Comparison of ENCODE assay signal across 2 cellular contexts in the genomic region with DNA sequence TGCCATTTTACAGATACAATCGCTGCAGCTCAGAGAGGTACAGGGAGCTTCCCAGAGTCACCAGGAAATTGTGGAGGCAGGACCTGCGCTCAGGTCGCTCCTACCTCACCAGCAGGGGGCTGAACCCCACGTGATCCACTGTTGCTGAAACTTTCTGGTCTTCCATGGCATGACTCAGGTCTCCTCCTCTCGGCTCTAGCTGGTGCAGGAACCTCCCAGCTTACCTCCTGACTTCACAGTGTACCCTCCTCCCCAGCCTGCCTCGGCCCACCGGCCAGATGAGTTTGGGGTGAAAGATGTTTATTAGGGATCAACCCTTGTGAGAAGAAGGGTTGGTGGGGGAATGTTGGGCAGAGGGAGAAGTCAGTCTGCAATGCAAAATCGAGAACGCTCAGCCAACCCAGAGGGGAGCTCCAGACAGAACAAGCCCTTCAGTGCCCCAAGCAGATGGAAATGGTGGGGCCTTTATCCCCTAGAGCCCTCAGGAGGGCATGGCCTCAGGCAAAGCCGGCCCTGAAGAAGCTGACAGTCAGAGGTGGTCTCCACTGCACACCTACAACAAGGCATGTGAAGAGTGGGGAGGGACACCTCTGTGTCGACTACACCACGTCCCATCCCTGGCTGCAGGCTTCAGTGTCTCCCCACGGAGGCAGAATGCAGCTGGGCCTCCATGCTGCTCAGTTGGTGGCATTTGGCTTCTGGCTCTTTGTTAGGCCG.
TF ChIP-seq lines count a peak whose summit lies in the region.

No MANE protein-coding gene starts in this region.

TF ChIP-seq in GM23338, 12 proteins besides CTCF, POLR2A, EP300 and RAD21 (continued from another document):
- TF ChIP-seq, protein P1, sequence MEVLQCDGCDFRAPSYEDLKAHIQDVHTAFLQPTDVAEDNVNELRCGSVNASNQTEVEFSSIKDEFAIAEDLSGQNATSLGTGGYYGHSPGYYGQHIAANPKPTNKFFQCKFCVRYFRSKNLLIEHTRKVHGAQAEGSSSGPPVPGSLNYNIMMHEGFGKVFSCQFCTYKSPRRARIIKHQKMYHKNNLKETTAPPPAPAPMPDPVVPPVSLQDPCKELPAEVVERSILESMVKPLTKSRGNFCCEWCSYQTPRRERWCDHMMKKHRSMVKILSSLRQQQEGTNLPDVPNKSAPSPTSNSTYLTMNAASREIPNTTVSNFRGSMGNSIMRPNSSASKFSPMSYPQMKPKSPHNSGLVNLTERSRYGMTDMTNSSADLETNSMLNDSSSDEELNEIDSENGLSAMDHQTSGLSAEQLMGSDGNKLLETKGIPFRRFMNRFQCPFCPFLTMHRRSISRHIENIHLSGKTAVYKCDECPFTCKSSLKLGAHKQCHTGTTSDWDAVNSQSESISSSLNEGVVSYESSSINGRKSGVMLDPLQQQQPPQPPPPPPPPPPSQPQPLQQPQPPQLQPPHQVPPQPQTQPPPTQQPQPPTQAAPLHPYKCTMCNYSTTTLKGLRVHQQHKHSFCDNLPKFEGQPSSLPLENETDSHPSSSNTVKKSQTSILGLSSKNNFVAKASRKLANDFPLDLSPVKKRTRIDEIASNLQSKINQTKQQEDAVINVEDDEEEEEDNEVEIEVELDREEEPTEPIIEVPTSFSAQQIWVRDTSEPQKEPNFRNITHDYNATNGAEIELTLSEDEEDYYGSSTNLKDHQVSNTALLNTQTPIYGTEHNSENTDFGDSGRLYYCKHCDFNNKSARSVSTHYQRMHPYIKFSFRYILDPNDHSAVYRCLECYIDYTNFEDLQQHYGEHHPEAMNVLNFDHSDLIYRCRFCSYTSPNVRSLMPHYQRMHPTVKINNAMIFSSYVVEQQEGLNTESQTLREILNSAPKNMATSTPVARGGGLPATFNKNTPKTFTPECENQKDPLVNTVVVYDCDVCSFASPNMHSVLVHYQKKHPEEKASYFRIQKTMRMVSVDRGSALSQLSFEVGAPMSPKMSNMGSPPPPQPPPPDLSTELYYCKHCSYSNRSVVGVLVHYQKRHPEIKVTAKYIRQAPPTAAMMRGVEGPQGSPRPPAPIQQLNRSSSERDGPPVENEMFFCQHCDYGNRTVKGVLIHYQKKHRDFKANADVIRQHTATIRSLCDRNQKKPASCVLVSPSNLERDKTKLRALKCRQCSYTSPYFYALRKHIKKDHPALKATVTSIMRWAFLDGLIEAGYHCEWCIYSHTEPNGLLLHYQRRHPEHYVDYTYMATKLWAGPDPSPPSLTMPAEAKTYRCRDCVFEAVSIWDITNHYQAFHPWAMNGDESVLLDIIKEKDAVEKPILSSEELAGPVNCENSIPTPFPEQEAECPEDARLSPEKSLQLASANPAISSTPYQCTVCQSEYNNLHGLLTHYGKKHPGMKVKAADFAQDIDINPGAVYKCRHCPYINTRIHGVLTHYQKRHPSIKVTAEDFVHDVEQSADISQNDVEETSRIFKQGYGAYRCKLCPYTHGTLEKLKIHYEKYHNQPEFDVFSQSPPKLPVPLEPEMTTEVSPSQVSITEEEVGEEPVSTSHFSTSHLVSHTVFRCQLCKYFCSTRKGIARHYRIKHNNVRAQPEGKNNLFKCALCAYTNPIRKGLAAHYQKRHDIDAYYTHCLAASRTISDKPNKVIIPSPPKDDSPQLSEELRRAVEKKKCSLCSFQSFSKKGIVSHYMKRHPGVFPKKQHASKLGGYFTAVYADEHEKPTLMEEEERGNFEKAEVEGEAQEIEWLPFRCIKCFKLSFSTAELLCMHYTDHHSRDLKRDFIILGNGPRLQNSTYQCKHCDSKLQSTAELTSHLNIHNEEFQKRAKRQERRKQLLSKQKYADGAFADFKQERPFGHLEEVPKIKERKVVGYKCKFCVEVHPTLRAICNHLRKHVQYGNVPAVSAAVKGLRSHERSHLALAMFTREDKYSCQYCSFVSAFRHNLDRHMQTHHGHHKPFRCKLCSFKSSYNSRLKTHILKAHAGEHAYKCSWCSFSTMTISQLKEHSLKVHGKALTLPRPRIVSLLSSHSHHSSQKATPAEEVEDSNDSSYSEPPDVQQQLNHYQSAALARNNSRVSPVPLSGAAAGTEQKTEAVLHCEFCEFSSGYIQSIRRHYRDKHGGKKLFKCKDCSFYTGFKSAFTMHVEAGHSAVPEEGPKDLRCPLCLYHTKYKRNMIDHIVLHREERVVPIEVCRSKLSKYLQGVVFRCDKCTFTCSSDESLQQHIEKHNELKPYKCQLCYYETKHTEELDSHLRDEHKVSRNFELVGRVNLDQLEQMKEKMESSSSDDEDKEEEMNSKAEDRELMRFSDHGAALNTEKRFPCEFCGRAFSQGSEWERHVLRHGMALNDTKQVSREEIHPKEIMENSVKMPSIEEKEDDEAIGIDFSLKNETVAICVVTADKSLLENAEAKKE (CRISPR knock-in tag; IDR thresholded peaks at IDR 0.05): no peak
- TF ChIP-seq NANOG (IDR thresholded peaks at IDR 0.05; ENCODE audit: borderline replicate concordance) (no peak), EZH2 (IDR thresholded peaks at IDR 0.05; ENCODE audit: low read depth, unreplicated experiment) (no peak), STAT1 (IDR thresholded peaks at IDR 0.05; ENCODE audit: unreplicated experiment) (no peak), ZNF331 (CRISPR knock-in tag; IDR thresholded peaks at IDR 0.05; ENCODE audit: low read depth) (no peak), POLR2AphosphoS5 (IDR thresholded peaks at IDR 0.05; ENCODE audit: low read depth) (no peak)
- TF ChIP-seq, protein P2, sequence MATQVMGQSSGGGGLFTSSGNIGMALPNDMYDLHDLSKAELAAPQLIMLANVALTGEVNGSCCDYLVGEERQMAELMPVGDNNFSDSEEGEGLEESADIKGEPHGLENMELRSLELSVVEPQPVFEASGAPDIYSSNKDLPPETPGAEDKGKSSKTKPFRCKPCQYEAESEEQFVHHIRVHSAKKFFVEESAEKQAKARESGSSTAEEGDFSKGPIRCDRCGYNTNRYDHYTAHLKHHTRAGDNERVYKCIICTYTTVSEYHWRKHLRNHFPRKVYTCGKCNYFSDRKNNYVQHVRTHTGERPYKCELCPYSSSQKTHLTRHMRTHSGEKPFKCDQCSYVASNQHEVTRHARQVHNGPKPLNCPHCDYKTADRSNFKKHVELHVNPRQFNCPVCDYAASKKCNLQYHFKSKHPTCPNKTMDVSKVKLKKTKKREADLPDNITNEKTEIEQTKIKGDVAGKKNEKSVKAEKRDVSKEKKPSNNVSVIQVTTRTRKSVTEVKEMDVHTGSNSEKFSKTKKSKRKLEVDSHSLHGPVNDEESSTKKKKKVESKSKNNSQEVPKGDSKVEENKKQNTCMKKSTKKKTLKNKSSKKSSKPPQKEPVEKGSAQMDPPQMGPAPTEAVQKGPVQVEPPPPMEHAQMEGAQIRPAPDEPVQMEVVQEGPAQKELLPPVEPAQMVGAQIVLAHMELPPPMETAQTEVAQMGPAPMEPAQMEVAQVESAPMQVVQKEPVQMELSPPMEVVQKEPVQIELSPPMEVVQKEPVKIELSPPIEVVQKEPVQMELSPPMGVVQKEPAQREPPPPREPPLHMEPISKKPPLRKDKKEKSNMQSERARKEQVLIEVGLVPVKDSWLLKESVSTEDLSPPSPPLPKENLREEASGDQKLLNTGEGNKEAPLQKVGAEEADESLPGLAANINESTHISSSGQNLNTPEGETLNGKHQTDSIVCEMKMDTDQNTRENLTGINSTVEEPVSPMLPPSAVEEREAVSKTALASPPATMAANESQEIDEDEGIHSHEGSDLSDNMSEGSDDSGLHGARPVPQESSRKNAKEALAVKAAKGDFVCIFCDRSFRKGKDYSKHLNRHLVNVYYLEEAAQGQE (IDR thresholded peaks at IDR 0.05; ENCODE audit: unreplicated experiment): no peak

TF ChIP-seq in HepG2, 621 proteins besides CTCF, POLR2A, EP300 and RAD21 (continued from another document):
- TF ChIP-seq, protein P3, sequence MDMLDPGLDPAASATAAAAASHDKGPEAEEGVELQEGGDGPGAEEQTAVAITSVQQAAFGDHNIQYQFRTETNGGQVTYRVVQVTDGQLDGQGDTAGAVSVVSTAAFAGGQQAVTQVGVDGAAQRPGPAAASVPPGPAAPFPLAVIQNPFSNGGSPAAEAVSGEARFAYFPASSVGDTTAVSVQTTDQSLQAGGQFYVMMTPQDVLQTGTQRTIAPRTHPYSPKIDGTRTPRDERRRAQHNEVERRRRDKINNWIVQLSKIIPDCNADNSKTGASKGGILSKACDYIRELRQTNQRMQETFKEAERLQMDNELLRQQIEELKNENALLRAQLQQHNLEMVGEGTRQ (IDR thresholded peaks at IDR 0.05; ENCODE audit: low read depth, low read length): peak; percentile 79
- TF ChIP-seq, protein P3 (CRISPR knock-in tag; IDR thresholded peaks at IDR 0.05; ENCODE audit: borderline replicate concordance): peak; percentile 66; the same call in 1 of the 2 replicates
- TF ChIP-seq ZFP36 (IDR thresholded peaks at IDR 0.05; ENCODE audit: borderline replicate concordance, low read depth, low read length, partially characterized antibody): peak; percentile 38
- no peak for TF ChIP-seq ZNF343 (CRISPR knock-in tag; IDR thresholded peaks at IDR 0.05)
- TF ChIP-seq MTA3 (CRISPR knock-in tag; IDR thresholded peaks at IDR 0.05): no peak
- peak; percentile 50 for TF ChIP-seq BHLHE40 (IDR thresholded peaks at IDR 0.05; ENCODE audit: low read length)
- TF ChIP-seq ZNF446 (CRISPR knock-in tag; IDR thresholded peaks at IDR 0.05): no peak
- TF ChIP-seq STAG1 (CRISPR knock-in tag; IDR thresholded peaks at IDR 0.05): 0 out of 2 replicates have a peak, but pooled peaks have one; percentile 16
- TF ChIP-seq, protein P4, sequence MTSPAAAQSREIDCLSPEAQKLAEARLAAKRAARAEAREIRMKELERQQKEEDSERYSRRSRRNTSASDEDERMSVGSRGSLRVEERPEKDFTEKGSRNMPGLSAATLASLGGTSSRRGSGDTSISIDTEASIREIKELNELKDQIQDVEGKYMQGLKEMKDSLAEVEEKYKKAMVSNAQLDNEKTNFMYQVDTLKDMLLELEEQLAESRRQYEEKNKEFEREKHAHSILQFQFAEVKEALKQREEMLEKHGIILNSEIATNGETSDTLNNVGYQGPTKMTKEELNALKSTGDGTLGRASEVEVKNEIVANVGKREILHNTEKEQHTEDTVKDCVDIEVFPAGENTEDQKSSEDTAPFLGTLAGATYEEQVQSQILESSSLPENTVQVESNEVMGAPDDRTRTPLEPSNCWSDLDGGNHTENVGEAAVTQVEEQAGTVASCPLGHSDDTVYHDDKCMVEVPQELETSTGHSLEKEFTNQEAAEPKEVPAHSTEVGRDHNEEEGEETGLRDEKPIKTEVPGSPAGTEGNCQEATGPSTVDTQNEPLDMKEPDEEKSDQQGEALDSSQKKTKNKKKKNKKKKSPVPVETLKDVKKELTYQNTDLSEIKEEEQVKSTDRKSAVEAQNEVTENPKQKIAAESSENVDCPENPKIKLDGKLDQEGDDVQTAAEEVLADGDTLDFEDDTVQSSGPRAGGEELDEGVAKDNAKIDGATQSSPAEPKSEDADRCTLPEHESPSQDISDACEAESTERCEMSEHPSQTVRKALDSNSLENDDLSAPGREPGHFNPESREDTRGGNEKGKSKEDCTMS (CRISPR knock-in tag; conservative IDR thresholded peaks at IDR 0.05): no peak
- TF ChIP-seq, protein P5, sequence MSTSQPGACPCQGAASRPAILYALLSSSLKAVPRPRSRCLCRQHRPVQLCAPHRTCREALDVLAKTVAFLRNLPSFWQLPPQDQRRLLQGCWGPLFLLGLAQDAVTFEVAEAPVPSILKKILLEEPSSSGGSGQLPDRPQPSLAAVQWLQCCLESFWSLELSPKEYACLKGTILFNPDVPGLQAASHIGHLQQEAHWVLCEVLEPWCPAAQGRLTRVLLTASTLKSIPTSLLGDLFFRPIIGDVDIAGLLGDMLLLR (CRISPR knock-in tag; IDR thresholded peaks at IDR 0.05): no peak
- no peak for TF ChIP-seq ZNF17 (CRISPR knock-in tag; IDR thresholded peaks at IDR 0.05)
- peak; percentile 56 for TF ChIP-seq XRCC5 (optimal IDR thresholded peaks at IDR 0.05; ENCODE audit: low read length)
- TF ChIP-seq, protein P6, sequence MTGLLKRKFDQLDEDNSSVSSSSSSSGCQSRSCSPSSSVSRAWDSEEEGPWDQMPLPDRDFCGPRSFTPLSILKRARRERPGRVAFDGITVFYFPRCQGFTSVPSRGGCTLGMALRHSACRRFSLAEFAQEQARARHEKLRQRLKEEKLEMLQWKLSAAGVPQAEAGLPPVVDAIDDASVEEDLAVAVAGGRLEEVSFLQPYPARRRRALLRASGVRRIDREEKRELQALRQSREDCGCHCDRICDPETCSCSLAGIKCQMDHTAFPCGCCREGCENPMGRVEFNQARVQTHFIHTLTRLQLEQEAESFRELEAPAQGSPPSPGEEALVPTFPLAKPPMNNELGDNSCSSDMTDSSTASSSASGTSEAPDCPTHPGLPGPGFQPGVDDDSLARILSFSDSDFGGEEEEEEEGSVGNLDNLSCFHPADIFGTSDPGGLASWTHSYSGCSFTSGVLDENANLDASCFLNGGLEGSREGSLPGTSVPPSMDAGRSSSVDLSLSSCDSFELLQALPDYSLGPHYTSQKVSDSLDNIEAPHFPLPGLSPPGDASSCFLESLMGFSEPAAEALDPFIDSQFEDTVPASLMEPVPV (CRISPR knock-in tag; IDR thresholded peaks at IDR 0.05): no peak
- no peak for TF ChIP-seq ZNF562 (CRISPR knock-in tag; IDR thresholded peaks at IDR 0.05; ENCODE audit: borderline replicate concordance)
- peak; percentile 36; the same call in 1 of the 2 replicates for TF ChIP-seq FOSL2 (CRISPR knock-in tag; IDR thresholded peaks at IDR 0.05)
- peak; percentile 96 for TF ChIP-seq ZNF768 (CRISPR knock-in tag; IDR thresholded peaks at IDR 0.05)
